In the genomic region with DNA sequence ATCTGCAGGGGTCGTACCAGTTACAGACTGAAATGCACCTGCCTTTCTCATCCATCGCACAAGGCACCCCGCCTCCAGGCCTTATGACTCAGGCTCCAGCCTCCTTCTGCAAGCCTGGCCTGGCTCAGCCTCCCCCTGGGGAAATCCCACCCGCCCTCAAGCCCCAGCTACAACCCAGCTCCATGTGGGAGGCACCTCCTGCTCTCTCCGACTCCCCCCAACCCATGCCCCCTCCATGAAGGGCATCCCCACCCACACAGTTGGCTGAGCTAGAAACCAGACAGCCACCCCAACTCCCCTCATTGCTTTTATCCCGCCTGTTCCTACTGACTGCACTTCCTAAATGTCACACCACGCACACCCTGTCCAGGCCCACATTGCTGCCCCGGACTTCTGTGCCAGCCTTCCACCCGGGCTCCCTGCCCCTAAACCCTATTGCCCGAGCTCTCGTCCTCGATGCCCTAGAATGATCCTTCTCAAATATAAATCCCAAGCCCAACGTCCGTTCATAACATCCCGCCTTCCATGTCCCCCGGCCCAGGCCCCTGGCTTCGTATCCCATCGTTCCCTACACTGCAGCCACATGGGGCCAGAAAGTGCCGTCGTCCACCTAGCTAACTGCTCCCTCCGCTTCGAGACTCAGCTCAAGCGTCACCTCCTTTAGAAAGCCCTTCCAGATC, we compare ENCODE assay signal across 14 cellular contexts. TPM values are rescaled to one million over a fixed set of nuclear protein-coding genes. Genes with fewer than 3 reads are reported as not detected.
DNase-seq lines count a peak whose midpoint lies in the region; ATAC-seq, FAIRE-seq and TF ChIP-seq lines count a peak whose summit lies in the region.
"Had no signal": no experiment of that assay in that cellular context is flagged by ENCODE, and none has a peak within 500 bp of the region (broad histone marks: within the 10 kb centered on the region; RNA-seq: fewer than 3 reads in every experiment).

No MANE protein-coding gene starts in this region.

- TF ChIP-seq EP300 in upper lobe of left lung (IDR thresholded peaks at IDR 0.05): no peak

- TF ChIP-seq CTCF in body of pancreas (IDR thresholded peaks at IDR 0.05) (no peak), upper lobe of left lung (IDR thresholded peaks at IDR 0.05) (no peak), GM20000 (IDR thresholded peaks at IDR 0.05; ENCODE audit: extremely low read depth, missing control alignments) (no peak)

- H3K27me3 Mint-ChIP-seq in T-helper 17 cell: no peaks in the 10 kb centered on the region
- H3K27me3 Mint-ChIP-seq: dendritic cell treated with granulocyte-macrophage colony-stimulating factor and Interleukin-4, amounts not matched to agents 40 ng/mL and 50 ng/mL, for 4 days had no signal

- peak; percentile 50 for FAIRE-seq in GM12891 (lab: Jason Lieb, UNC)

- no peaks in the 10 kb centered on the region for H3K36me3 ChIP-seq in body of pancreas (replicated peaks in 1 of 2; ENCODE audit: insufficient read depth in 1 of 2, low read depth in 2 of 2)
- peaks cover 0 to 3% (median 0%) of the 10 kb centered on the region in 4 donors for H3K36me3 ChIP-seq in upper lobe of left lung

- no peak overlapping the region for H3K4me3 Mint-ChIP-seq in T-helper 17 cell
- H3K4me3 Mint-ChIP-seq: dendritic cell treated with granulocyte-macrophage colony-stimulating factor and Interleukin-4, amounts not matched to agents 40 ng/mL and 50 ng/mL, for 4 days; stimulated activated naive B cell treated with anti-CD40 and anti-IgM and Interleukin-4, amounts not matched to agents 10 μg/mL and 1 μg/mL and 100 μg/mL, for 72 hours had no signal

- peaks cover 50% of the 10 kb centered on the region for H3K4me1 Mint-ChIP-seq in T-helper 17 cell

- no peak; the same call in 1 of the 2 replicates for TF ChIP-seq POLR2A in GM12891 (IDR thresholded peaks at IDR 0.05; ENCODE audit: low read depth, low read length)
- no peak for TF ChIP-seq POLR2A in body of pancreas (IDR thresholded peaks at IDR 0.05)
- no peak for TF ChIP-seq POLR2A in upper lobe of left lung (IDR thresholded peaks at IDR 0.05)

- no peaks in the 10 kb centered on the region for H3K27me3 ChIP-seq in body of pancreas
- H3K27me3 ChIP-seq in upper lobe of left lung: no peaks in the 10 kb centered on the region

- DNase-seq in GM12891 (ENCODE audit: insufficient read length, low spot score): no peak
- DNase-seq in T-helper 17 cell: no peak
- DNase-seq in body of pancreas: no peak
- peak; percentile 78 for DNase-seq in stimulated activated CD4-positive, alpha-beta T cell treated with anti-CD3 and anti-CD28 coated beads, Interleukin-15, amount 100 ng/mL, for 24 hours
- DNase-seq in upper lobe of left lung: no peak
- no peak for DNase-seq in GM20000 (ENCODE audit: low spot score)
- DNase-seq: KBM-7; mesendoderm; retina; stimulated activated naive B cell treated with anti-CD40 and anti-IgM and Interleukin-4, amounts not matched to agents 10 μg/mL and 1 μg/mL and 100 μg/mL, for 72 hours had no signal

- H3K4me1 ChIP-seq in body of pancreas (peaks cover 25% of the 10 kb centered on the region), upper lobe of left lung (peaks cover 0 to 17% (median 2%) of the 10 kb centered on the region in 4 donors)

- intact Hi-C loops in body of pancreas (cut with DNase I): no loop called here

- H3K27ac ChIP-seq in body of pancreas: peak overlapping the region in 3 of 4 donors; percentile 32 to 60 (median 45)
- no peak overlapping the region for H3K27ac ChIP-seq in upper lobe of left lung
- H3K27ac ChIP-seq: RWPE1 had no signal

- H3K4me3 ChIP-seq in body of pancreas: no peak overlapping the region
- no peak overlapping the region for H3K4me3 ChIP-seq in upper lobe of left lung

- peak overlapping the region; percentile 85 for H3K27ac Mint-ChIP-seq in T-helper 17 cell
- H3K27ac Mint-ChIP-seq: dendritic cell treated with granulocyte-macrophage colony-stimulating factor and Interleukin-4, amounts not matched to agents 40 ng/mL and 50 ng/mL, for 4 days; stimulated activated naive B cell treated with anti-CD40 and anti-IgM and Interleukin-4, amounts not matched to agents 10 μg/mL and 1 μg/mL and 100 μg/mL, for 72 hours had no signal

- no peak for ATAC-seq in T-helper 17 cell
- ATAC-seq in body of pancreas: no peak
- ATAC-seq in upper lobe of left lung (ENCODE audit: low FRiP score in 2 of 2): no peak
- ATAC-seq in HG02571 (IDR thresholded peaks at IDR 0.05; ENCODE audit: unreplicated experiment): no peak
- no peak for ATAC-seq in GM18858 (IDR thresholded peaks at IDR 0.05; ENCODE audit: unreplicated experiment)

- H3K36me3 Mint-ChIP-seq in T-helper 17 cell (ENCODE audit: low read depth): peaks cover 8% of the 10 kb centered on the region

- H3K9me3 ChIP-seq in T-helper 17 cell (ENCODE audit: control insufficient read depth, low read length, poor library complexity, severe bottlenecking) (peaks cover 2% of the 10 kb centered on the region), body of pancreas (no peaks in the 10 kb centered on the region), upper lobe of left lung (peaks cover 0 to 4% (median under 1%) of the 10 kb centered on the region in 4 donors)

- 92 to 94% methylated on average over 22 to 23 of the region's 23 CpGs for WGBS in body of pancreas, 2 donors
- WGBS in upper lobe of left lung, 2 donors: 89 to 91% methylated on average over 23 of the region's 23 CpGs

TF ChIP-seq in GM12891, 5 proteins besides CTCF, POLR2A, EP300 and RAD21:
- TF ChIP-seq SPI1 (IDR thresholded peaks at IDR 0.05; ENCODE audit: low read depth, low read length) (no peak), TAF1 (IDR thresholded peaks at IDR 0.05; ENCODE audit: low read depth, low read length) (no peak)

RNA-seq across cellular contexts. Expression of a gene that starts 9.9 kb away (rescaled TPM):
- 35.0 TPM for polyA plus RNA-seq in GM12891 (2012; ENCODE audit: low read depth, missing spikeins)
- total RNA-seq in T-helper 17 cell (10 to 100 TPM; 62.8 to 67.6 TPM), body of pancreas (10 to 100 TPM; 18.7 to 27.4 TPM), upper lobe of left lung (10 to 100 TPM in 5 of 6 donors, 1 to 10 TPM in 1; 7.8 to 49.2 (median 30.4) TPM)

Comparison
In these comparisons a context has a peak if more than half of its experiments do, and no peak if none do; other contexts are left out.
1. H3K27ac ChIP-seq: peak in body of pancreas (3 of 4); none in upper lobe of left lung (0 of 4).